In genomic region chr2:34950797-34951196, GRCh38 we compare ENCODE assay signal across 27 cellular contexts.
"Had no signal": no experiment of that assay in that cellular context is flagged by ENCODE, and none has a peak within 500 bp of the region (broad histone marks: within the 10 kb centered on the region; RNA-seq: fewer than 3 reads in every experiment).

No MANE protein-coding gene starts in this region.

- H3K36me3 ChIP-seq: colonic mucosa, esophagus muscularis mucosa, esophagus squamous epithelium, gastrocnemius medialis, gastroesophageal sphincter, heart left ventricle, heart right ventricle had no signal

- H3K4me1 ChIP-seq: colonic mucosa, esophagus muscularis mucosa, esophagus squamous epithelium, foreskin keratinocyte, gastrocnemius medialis, gastroesophageal sphincter, heart left ventricle, heart right ventricle had no signal

- ATAC-seq: effector memory CD8-positive, alpha-beta T cell; esophagus mucosa; foreskin keratinocyte; gastrocnemius medialis; gastroesophageal sphincter; heart left ventricle; heart right ventricle had no signal

- H3K4me3 ChIP-seq: colonic mucosa, coronary artery, dorsolateral prefrontal cortex, esophagus muscularis mucosa, esophagus squamous epithelium, gastrocnemius medialis, gastroesophageal sphincter, heart left ventricle, heart right ventricle had no signal

- H3K9me3 ChIP-seq: colonic mucosa, esophagus squamous epithelium, gastrocnemius medialis had no signal

- DNase-seq: colonic mucosa; cortex of kidney; dermis blood vessel endothelial cell; dorsolateral prefrontal cortex; effector CD4-positive, alpha-beta T cell; effector CD8-positive, alpha-beta T cell; effector memory CD4-positive, alpha-beta T cell; effector memory CD8-positive, alpha-beta T cell; endodermal cell; erythroblast; esophagus squamous epithelium; foreskin fibroblast; foreskin keratinocyte; foreskin melanocyte; gastrocnemius medialis; glutamatergic neuron; head of caudate nucleus; heart left ventricle; heart right ventricle had no signal

- FAIRE-seq: colon, endometrium, endothelial cell of umbilical vein had no signal

- H3K27me3 ChIP-seq: colonic mucosa, dorsolateral prefrontal cortex, esophagus muscularis mucosa, esophagus squamous epithelium, foreskin keratinocyte, gastrocnemius medialis, gastroesophageal sphincter, heart left ventricle, heart right ventricle had no signal

- H3K27ac ChIP-seq: colonic mucosa, coronary artery, dorsolateral prefrontal cortex, epithelial cell of prostate, esophagus muscularis mucosa, esophagus squamous epithelium, foreskin keratinocyte, gastrocnemius medialis, gastroesophageal sphincter, heart left ventricle, heart right ventricle had no signal
